In genomic region chr12:754238-754816, GRCh38 we compare ENCODE assay signal across 8 cellular contexts. TPM values are rescaled to one million over a fixed set of nuclear protein-coding genes. Genes with fewer than 3 reads are reported as not detected.
DNase-seq lines count a peak whose midpoint lies in the region; ATAC-seq and TF ChIP-seq lines count a peak whose summit lies in the region.

No MANE protein-coding gene starts in this region.

- H3K4me1 ChIP-seq in osteoblast (ENCODE audit: insufficient read depth, low read length): peaks cover 20% of the 10 kb centered on the region

- no peaks in the 10 kb centered on the region for H3K27me3 ChIP-seq in osteoblast (ENCODE audit: insufficient read depth, low read length)

- peaks cover 65% of the 10 kb centered on the region for H3K79me2 ChIP-seq in osteoblast (ENCODE audit: insufficient read depth, low read length)

- H3K9me3 Mint-ChIP-seq in stimulated activated naive CD8-positive, alpha-beta T cell treated with anti-CD3 and anti-CD28 coated beads, Interleukin-15, Interleukin-2, amounts not matched to agents 100 ng/mL and 50 ng/mL, for 24 hours: no peaks in the 10 kb centered on the region

- no peak overlapping the region for H2AFZ ChIP-seq in osteoblast (ENCODE audit: low read length)

- peak overlapping the region; percentile 91 for H3K27ac Mint-ChIP-seq in stimulated activated naive CD8-positive, alpha-beta T cell treated with anti-CD3 and anti-CD28 coated beads, Interleukin-15, Interleukin-2, amounts not matched to agents 100 ng/mL and 50 ng/mL, for 24 hours
- H3K27ac Mint-ChIP-seq in T-helper 17 cell: peak overlapping the region; percentile 95

- peak overlapping the region; percentile 96 for H3K4me2 ChIP-seq in osteoblast (ENCODE audit: insufficient read depth, low read length)

- TF ChIP-seq CTCF in fibroblast of mammary gland (conservative IDR thresholded peaks at IDR 0.05; ENCODE audit: control insufficient read depth, insufficient read depth, low read depth, low read length): no peak
- TF ChIP-seq CTCF in osteoblast (IDR thresholded peaks at IDR 0.05; ENCODE audit: extremely low read depth, low read depth, low read length): no peak

- no peaks in the 10 kb centered on the region for H3K36me3 ChIP-seq in osteoblast (ENCODE audit: insufficient read depth, low read length)

- peak overlapping the region; percentile 64 for H3K27ac ChIP-seq in osteoblast (ENCODE audit: low read depth, low read length)

- H3K4me3 Mint-ChIP-seq in stimulated activated naive CD8-positive, alpha-beta T cell treated with anti-CD3 and anti-CD28 coated beads, Interleukin-15, Interleukin-2, amounts not matched to agents 100 ng/mL and 50 ng/mL, for 24 hours: no peak overlapping the region
- peak overlapping the region; percentile 96 for H3K4me3 Mint-ChIP-seq in T-helper 17 cell

- ATAC-seq in stimulated activated naive CD8-positive, alpha-beta T cell treated with anti-CD3 and anti-CD28 coated beads, Interleukin-15, Interleukin-2, amounts not matched to agents 100 U/mL and 50 U/mL, for 24 hours: no peak
- ATAC-seq in T-helper 17 cell: no peak

- H3K4me3 ChIP-seq in fibroblast of mammary gland (ENCODE audit: control insufficient read depth, low read depth, low read length): peak overlapping the region; percentile 87
- H3K4me3 ChIP-seq in osteoblast (ENCODE audit: insufficient read depth, low read length): peak overlapping the region; percentile 76

- H4K20me1 ChIP-seq in osteoblast (ENCODE audit: insufficient read depth, low read length): peaks cover 48% of the 10 kb centered on the region

- peaks cover 41% of the 10 kb centered on the region for H3K36me3 Mint-ChIP-seq in stimulated activated naive CD8-positive, alpha-beta T cell treated with anti-CD3 and anti-CD28 coated beads, Interleukin-15, Interleukin-2, amounts not matched to agents 100 ng/mL and 50 ng/mL, for 24 hours (ENCODE audit: low read depth)
- no peaks in the 10 kb centered on the region for H3K36me3 Mint-ChIP-seq in T-helper 17 cell (ENCODE audit: low read depth)

- DNase-seq in stimulated activated naive CD8-positive, alpha-beta T cell treated with anti-CD3 and anti-CD28 coated beads, Interleukin-15, Interleukin-2, amounts not matched to agents 100 U/mL and 50 U/mL, for 24 hours: no peak
- DNase-seq in T-helper 17 cell: no peak
- peak; percentile 36 for DNase-seq in fibroblast of mammary gland (ENCODE audit: low read depth)
- peak; percentile 17 for DNase-seq in osteoblast (ENCODE audit: insufficient read length, low spot score, missing footprints)
- no peak for DNase-seq in midbrain (lab: John Stamatoyannopoulos, UW)
- DNase-seq in NCI-H2029 (lab: John Stamatoyannopoulos, UW): no peak
- DNase-seq in activated CD8-positive, alpha-beta memory T cell treated with anti-CD3 and anti-CD28 coated beads, Interleukin-2, amount 50 U/mL, for 4 hours: no peak

- H3K9me3 ChIP-seq in T-helper 17 cell (ENCODE audit: control insufficient read depth, low read length, poor library complexity, severe bottlenecking) (no peaks in the 10 kb centered on the region), osteoblast (ENCODE audit: low read depth, low read length) (no peaks in the 10 kb centered on the region)

- H3K4me1 Mint-ChIP-seq in stimulated activated naive CD8-positive, alpha-beta T cell treated with anti-CD3 and anti-CD28 coated beads, Interleukin-15, Interleukin-2, amounts not matched to agents 100 ng/mL and 50 ng/mL, for 24 hours (ENCODE audit: low read depth): peaks cover 39% of the 10 kb centered on the region
- peaks cover 33% of the 10 kb centered on the region for H3K4me1 Mint-ChIP-seq in T-helper 17 cell

- H3K27me3 Mint-ChIP-seq in stimulated activated naive CD8-positive, alpha-beta T cell treated with anti-CD3 and anti-CD28 coated beads, Interleukin-15, Interleukin-2, amounts not matched to agents 100 ng/mL and 50 ng/mL, for 24 hours: no peaks in the 10 kb centered on the region
- H3K27me3 Mint-ChIP-seq in T-helper 17 cell: no peaks in the 10 kb centered on the region

RNA-seq across cellular contexts. Expression of gene WNK1, which starts 1.9 kb away (rescaled TPM):
- total RNA-seq in T-helper 17 cell: 100 to 1,000 TPM; 215 to 220 TPM
- total RNA-seq in osteoblast: 110 and 127 TPM in 2 replicates

Comparison
In these comparisons a context has a peak if more than half of its experiments do, and no peak if none do; other contexts are left out.
1. DNase-seq: peak in fibroblast of mammary gland (single experiment) and osteoblast (single experiment); none in stimulated activated naive CD8-positive, alpha-beta T cell treated with anti-CD3 and anti-CD28 coated beads, Interleukin-15, Interleukin-2, amounts not matched to agents 100 U/mL and 50 U/mL, for 24 hours (single experiment), T-helper 17 cell (0 of 3), midbrain (single experiment), NCI-H2029 (single experiment) and activated CD8-positive, alpha-beta memory T cell treated with anti-CD3 and anti-CD28 coated beads, Interleukin-2, amount 50 U/mL, for 4 hours (single experiment).